In the genomic region with DNA sequence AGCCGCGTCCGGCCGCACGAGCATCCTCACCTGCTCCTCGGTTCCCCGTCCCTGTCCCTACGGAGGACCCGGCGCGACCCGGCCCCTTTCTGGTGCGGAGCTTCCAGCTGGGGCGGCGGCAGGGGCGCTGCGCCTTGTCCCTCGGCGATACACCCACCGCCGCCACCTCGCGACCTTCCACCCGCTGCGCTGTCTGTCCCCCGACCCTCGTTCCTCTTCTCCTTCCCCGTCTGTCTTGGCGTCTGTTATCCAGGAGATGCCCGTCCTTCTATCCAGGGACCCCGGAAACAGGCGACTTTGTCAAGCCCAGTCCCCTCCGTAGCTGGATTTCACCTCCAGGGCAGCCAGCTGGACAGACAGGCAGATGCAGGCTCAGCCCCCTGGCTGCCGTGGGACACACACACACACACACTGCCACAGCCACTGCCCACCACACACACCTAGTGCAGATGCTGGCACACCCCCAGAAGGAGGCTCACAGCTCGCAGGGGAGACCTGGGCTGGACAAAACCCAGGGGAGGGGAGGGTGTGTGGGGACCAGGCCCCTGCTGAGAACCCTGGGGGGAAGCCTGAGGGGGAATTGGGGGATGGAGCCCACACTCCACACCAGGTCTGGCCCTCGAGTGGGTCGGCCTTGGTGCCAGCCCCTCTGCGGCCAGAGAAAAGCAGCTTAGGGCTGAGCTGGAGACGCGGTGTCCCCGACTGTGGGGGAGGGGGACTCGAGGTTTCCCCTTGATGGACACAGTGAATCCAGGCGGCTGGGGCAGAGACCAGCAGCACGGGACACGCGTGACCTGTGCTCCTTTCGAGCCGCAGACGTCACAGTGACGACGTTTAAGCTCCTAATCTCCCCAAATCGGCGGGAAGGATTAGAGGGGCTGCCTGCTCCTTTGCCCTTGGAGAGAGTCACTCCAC, we compare ENCODE assay signal across 1 cellular context.
TF ChIP-seq lines count a peak whose summit lies in the region.

No MANE protein-coding gene starts in this region.

TF ChIP-seq in endothelial cell of umbilical vein, 7 proteins besides CTCF, POLR2A, EP300 and RAD21:
- TF ChIP-seq MAX (IDR thresholded peaks at IDR 0.05; ENCODE audit: insufficient read depth, insufficient read length) (no peak), EZH2 (IDR thresholded peaks at IDR 0.05; ENCODE audit: borderline replicate concordance, low read depth, low read length, severe bottlenecking) (peak; percentile 90)
